In genomic region chr20:17109307-17109706, GRCh38 we compare ENCODE assay signal across 14 cellular contexts.
"Had no signal": no experiment of that assay in that cellular context is flagged by ENCODE, and none has a peak within 500 bp of the region (broad histone marks: within the 10 kb centered on the region; RNA-seq: fewer than 3 reads in every experiment).

No MANE protein-coding gene starts in this region.

- DNase-seq: activated CD4-positive, CD25-positive, alpha-beta regulatory T cell treated with anti-CD3 and anti-CD28 coated beads, Interleukin-2, amount 50 U/mL, for 72 hours; activated CD8-positive, alpha-beta memory T cell treated with anti-CD3 and anti-CD28 coated beads for 24 hours; activated gamma-delta T cell; activated T-cell treated with anti-CD3 and anti-CD28 coated beads, Interleukin-2, amount 50 U/mL, for 72 hours; colonic mucosa; erythroblast; hypothalamus; lower lobe of right lung; naive thymus-derived CD8-positive, alpha-beta T cell; pancreas; stimulated activated CD4-positive, alpha-beta T cell treated with anti-CD3 and anti-CD28 coated beads, Interleukin-4, amount 100 ng/mL, for 24 hours; stomach had no signal

- H3K9me3 ChIP-seq: ascending aorta, colonic mucosa, lower lobe of right lung, pancreas, stomach had no signal

- H3K4me3 ChIP-seq: ascending aorta, colonic mucosa, lower lobe of right lung, pancreas, stomach had no signal

- H3K4me1 ChIP-seq: ascending aorta, colonic mucosa, lower lobe of right lung, stomach had no signal

- H3K36me3 ChIP-seq: ascending aorta, colonic mucosa, lower lobe of right lung, pancreas, stomach had no signal

- H3K27ac ChIP-seq: ascending aorta, colonic mucosa, lower lobe of right lung, pancreas, stomach, VCaP had no signal

- H3K27me3 ChIP-seq: ascending aorta, colonic mucosa, pancreas, stomach had no signal
